In genomic region chr11:111635706-111636045, GRCh38 we compare ENCODE assay signal across 10 cellular contexts. TPM values are rescaled to one million over a fixed set of nuclear protein-coding genes. Genes with fewer than 3 reads are reported as not detected.
DNase-seq lines count a peak whose midpoint lies in the region; ATAC-seq and TF ChIP-seq lines count a peak whose summit lies in the region.
"Had no signal": no experiment of that assay in that cellular context is flagged by ENCODE, and none has a peak within 500 bp of the region (broad histone marks: within the 10 kb centered on the region; RNA-seq: fewer than 3 reads in every experiment).

No MANE protein-coding gene starts in this region.

- H3K4me2 ChIP-seq in GM23248 (ENCODE audit: unreplicated experiment) (peak overlapping the region; percentile 62), hepatocyte (no peak overlapping the region)

- no peaks in the 10 kb centered on the region for H3K27me3 ChIP-seq in GM23248 (replicated peaks; ENCODE audit: insufficient read depth)
- no peaks in the 10 kb centered on the region for H3K27me3 ChIP-seq in heart right ventricle
- H3K27me3 ChIP-seq in gastrocnemius medialis, result no peaks in the 10 kb centered on the region
- H3K27me3 ChIP-seq in hepatocyte, result no peaks in the 10 kb centered on the region

- 0 to 11% methylated on average over 1 of the region's 1 CpG for WGBS in GM23248 (ENCODE audit: low coverage in 1 of 2, low lambda C conversion rate in 2 of 2, missing lambda C conversion rate in 2 of 2), 2 experiments
- WGBS in heart right ventricle, 2 donors, result 15 to 30% methylated on average over 1 of the region's 1 CpG
- 45% methylated on average over 1 of the region's 1 CpG for WGBS in hepatocyte (ENCODE audit: low lambda C conversion rate, missing lambda C conversion rate)

- TF ChIP-seq CTCF in heart right ventricle (IDR thresholded peaks at IDR 0.05) (no peak), gastrocnemius medialis (IDR thresholded peaks at IDR 0.05 in 4 of 5, conservative IDR thresholded peaks at IDR 0.05 in 1 of 5) (no peak), hepatocyte (IDR thresholded peaks at IDR 0.05; ENCODE audit: poor library complexity) (no peak)

- H3K36me3 ChIP-seq in GM23248 (ENCODE audit: low read depth) (no peaks in the 10 kb centered on the region; the same call in 1 of the 2 replicates), heart right ventricle (peaks cover 0 to 10% (median 0%) of the 10 kb centered on the region in 9 donors), gastrocnemius medialis (no peaks in the 10 kb centered on the region), hepatocyte (replicated peaks; ENCODE audit: insufficient read depth, low read depth) (no peaks in the 10 kb centered on the region)

- peaks cover 63% of the 10 kb centered on the region for H3K79me2 ChIP-seq in GM23248 (ENCODE audit: insufficient read depth)
- H3K79me2 ChIP-seq in hepatocyte, result peaks cover 59% of the 10 kb centered on the region

- DNase-seq in GM23248 (peak; percentile 49), heart right ventricle (peak in 1 of 2 donors; percentile 62), gastrocnemius medialis (peak; percentile 19 to 39), hepatocyte (ENCODE audit: low spot score) (no peak)
- no peak for DNase-seq in stimulated activated CD4-positive, alpha-beta T cell treated with anti-CD3 and anti-CD28 coated beads, Interleukin-15, amount 100 ng/mL, for 24 hours
- DNase-seq: activated naive CD4-positive, alpha-beta T cell had no signal

- H4K20me1 ChIP-seq in GM23248 (ENCODE audit: insufficient read depth) (no peaks in the 10 kb centered on the region), hepatocyte (ENCODE audit: insufficient read depth, poor library complexity, severe bottlenecking) (no peaks in the 10 kb centered on the region)

- H3K4me1 ChIP-seq in GM23248 (ENCODE audit: insufficient read depth), result peaks cover 70% of the 10 kb centered on the region
- H3K4me1 ChIP-seq in heart right ventricle, result peaks cover 2 to 84% (median 68%) of the 10 kb centered on the region in 9 donors
- peaks cover 43 to 52% of the 10 kb centered on the region in 2 donors for H3K4me1 ChIP-seq in gastrocnemius medialis
- H3K4me1 ChIP-seq in hepatocyte (ENCODE audit: insufficient read depth), result peaks cover 24% of the 10 kb centered on the region

- H3F3A ChIP-seq in GM23248 (ENCODE audit: insufficient read depth), result peaks cover 70% of the 10 kb centered on the region

- H3K9me2 ChIP-seq in GM23248 (ENCODE audit: insufficient read depth), result no peaks in the 10 kb centered on the region
- H3K9me2 ChIP-seq in hepatocyte (replicated peaks; ENCODE audit: insufficient read depth), result no peaks in the 10 kb centered on the region

- H3K4me3 ChIP-seq in GM23248, result peak overlapping the region; percentile 18; the same call in 1 of the 2 replicates
- H3K4me3 ChIP-seq in heart right ventricle, result peak overlapping the region in 1 of 10 donors; percentile 2
- H3K4me3 ChIP-seq in gastrocnemius medialis, result no peak overlapping the region
- H3K4me3 ChIP-seq in hepatocyte, result no peak overlapping the region
- H3K4me3 ChIP-seq: GM12878 had no signal

- in situ Hi-C loops in GM23248 (cut with MboI) (loop anchor here (10.0 kb wide), 1 partner anchor 61 kb away; no protein-coding TSS in a partner anchor), gastrocnemius medialis (cut with MboI; ENCODE audit: low sequenced_read_pairs in 4 of 4) (no loop called here)

- no peak for TF ChIP-seq POLR2A in gastrocnemius medialis (IDR thresholded peaks at IDR 0.05)

- H3K27ac ChIP-seq in GM23248 (peak overlapping the region; percentile 50), heart right ventricle (peak overlapping the region in 8 of 10 donors; percentile 14 to 63 (median 44)), gastrocnemius medialis (peak overlapping the region; percentile 59 to 72 (median 63)), hepatocyte (no peak overlapping the region)

- H3K9me3 ChIP-seq in GM23248 (ENCODE audit: low read depth) (no peaks in the 10 kb centered on the region), heart right ventricle (no peaks in the 10 kb centered on the region), gastrocnemius medialis (no peaks in the 10 kb centered on the region), hepatocyte (ENCODE audit: low read depth) (no peaks in the 10 kb centered on the region)

- peak overlapping the region; percentile 20; the same call in 1 of the 2 replicates for H3K9ac ChIP-seq in GM23248

- intact Hi-C loops in heart right ventricle (cut with DNase I) (no loop called here), gastrocnemius medialis (cut with DNase I; ENCODE audit: low total_unique reads) (no loop called here)

- peak overlapping the region; percentile 6; the same call in 1 of the 2 replicates for H2AFZ ChIP-seq in GM23248
- H2AFZ ChIP-seq in hepatocyte, result no peak overlapping the region

- ATAC-seq in SK-N-SH treated with all-trans-retinoic acid at 6 μM for 48 hours, result peak; percentile 79
- peak; percentile 86 to 97 (median 89) for ATAC-seq in heart right ventricle
- peak; percentile 77 to 90 for ATAC-seq in gastrocnemius medialis
- ATAC-seq in GM18502 (IDR thresholded peaks at IDR 0.05; ENCODE audit: poor library complexity, unreplicated experiment), result no peak
- no peak for ATAC-seq in GM21447 (IDR thresholded peaks at IDR 0.05; ENCODE audit: unreplicated experiment)
- ATAC-seq: GM12878 had no signal

TF ChIP-seq in SK-N-SH treated with all-trans-retinoic acid at 6 μM for 48 hours, 23 proteins besides CTCF, POLR2A, EP300 and RAD21:
- TF ChIP-seq ZFP3 (CRISPR knock-in tag; IDR thresholded peaks at IDR 0.05) (no peak), ISL1 (CRISPR knock-in tag; IDR thresholded peaks at IDR 0.05) (peak; percentile 50), TSHZ2 (CRISPR knock-in tag; IDR thresholded peaks at IDR 0.05) (peak; percentile 55; the same call in 1 of the 2 replicates), SNAI2 (CRISPR knock-in tag; IDR thresholded peaks at IDR 0.05) (no peak), TCF4 (CRISPR knock-in tag; IDR thresholded peaks at IDR 0.05; ENCODE audit: borderline replicate concordance) (no peak; the same call in 1 of the 2 replicates), CSDC2 (CRISPR knock-in tag; IDR thresholded peaks at IDR 0.05) (no peak)

RNA-seq across cellular contexts. Expression of gene SIK2, which starts 33.4 kb away (rescaled TPM):
- total RNA-seq in GM23248 (2014; rRNA removed; shearing (Covaris generic)), result 14.7 and 14.8 TPM in 2 replicates
- polyA plus RNA-seq in GM23248 (2016; fragmentation: Nextera tagmentation; extraction: Ambion mirVana) (5.9 and 6.2 TPM in 2 replicates), heart right ventricle (10 to 100 TPM in 1 of 2 donors, 1 to 10 TPM in 1; 4.1 to 11.7 TPM), hepatocyte (3.1 and 3.2 TPM in 2 replicates)
- total RNA-seq in heart right ventricle (10 to 100 TPM; 17.3 to 41.6 (median 30.8) TPM), gastrocnemius medialis (10 to 100 TPM; 16.5 to 98.7 (median 43.8) TPM), hepatocyte (20.5 and 22.2 TPM in 2 replicates)

Comparison
In these comparisons a context has a peak if more than half of its experiments do, and no peak if none do; other contexts are left out.
1. DNase-seq: peak in GM23248 (single experiment) and gastrocnemius medialis (2 of 2); none in hepatocyte (single experiment) and stimulated activated CD4-positive, alpha-beta T cell treated with anti-CD3 and anti-CD28 coated beads, Interleukin-15, amount 100 ng/mL, for 24 hours (single experiment).
2. ATAC-seq: peak in SK-N-SH treated with all-trans-retinoic acid at 6 μM for 48 hours (single experiment), heart right ventricle (8 of 8) and gastrocnemius medialis (2 of 2); none in GM18502 (single experiment) and GM21447 (single experiment).